In the genomic region with DNA sequence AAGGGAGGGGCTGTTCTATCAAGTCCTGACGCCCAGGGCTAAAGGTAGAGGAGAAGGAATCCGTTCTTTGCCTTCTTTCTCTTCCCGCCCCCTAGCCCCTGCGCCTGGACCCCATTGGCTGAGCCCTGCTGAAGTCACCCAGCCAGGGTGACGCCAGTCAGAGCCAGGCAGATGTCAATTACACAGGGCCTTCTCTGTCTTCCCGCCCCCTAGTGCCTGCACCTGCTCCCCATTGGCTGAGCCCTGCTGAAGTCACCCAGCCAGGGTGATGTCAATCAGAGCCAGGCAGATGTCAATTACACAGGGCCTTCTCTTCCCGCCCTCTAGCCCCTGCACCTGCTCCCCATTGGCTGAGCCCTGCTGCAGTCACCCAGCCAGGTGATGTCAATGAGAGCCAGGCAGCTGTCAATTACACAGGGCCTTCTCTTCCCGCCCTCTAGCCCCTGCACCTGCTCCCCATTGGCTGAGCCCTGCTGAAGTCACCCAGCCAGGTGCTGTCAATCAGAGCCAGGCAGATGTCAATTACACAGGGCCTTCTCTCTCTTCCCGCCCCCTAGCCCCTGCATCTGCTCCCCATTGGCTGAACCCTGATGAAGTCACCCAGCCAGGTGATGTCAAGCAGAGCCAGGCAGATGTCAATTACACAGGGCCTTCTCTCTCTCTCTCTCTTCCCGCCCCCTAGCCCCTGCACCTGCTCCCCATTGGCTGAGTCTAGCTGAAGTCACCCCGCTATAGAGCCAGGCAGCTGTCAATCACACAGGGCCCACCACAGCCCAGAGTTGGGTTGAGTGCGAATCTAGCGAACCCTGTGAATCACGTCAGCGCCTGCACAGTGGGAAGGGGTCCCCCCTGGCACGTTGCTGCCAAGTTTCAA, we compare ENCODE assay signal across 9 cellular contexts. TPM values are rescaled to one million over a fixed set of nuclear protein-coding genes. Genes with fewer than 3 reads are reported as not detected.
DNase-seq lines count a peak whose midpoint lies in the region; ATAC-seq lines count a peak whose summit lies in the region.
"Had no signal": no experiment of that assay in that cellular context is flagged by ENCODE, and none has a peak within 500 bp of the region (broad histone marks: within the 10 kb centered on the region; RNA-seq: fewer than 3 reads in every experiment).

No MANE protein-coding gene starts in this region.

- ATAC-seq in GM18498 (IDR thresholded peaks at IDR 0.05; ENCODE audit: unreplicated experiment): peak; percentile 90
- peak; percentile 88 for ATAC-seq in HG02870 (IDR thresholded peaks at IDR 0.05; ENCODE audit: unreplicated experiment)
- peak; percentile 82 for ATAC-seq in T-helper 17 cell
- no peak for ATAC-seq in GM19455 (IDR thresholded peaks at IDR 0.05; ENCODE audit: unreplicated experiment)

- intact Hi-C loops in dendritic cell treated with granulocyte-macrophage colony-stimulating factor and Interleukin-4, amounts not matched to agents 40 ng/mL and 50 ng/mL, for 4 days (cut with micrococcal nuclease): loop anchor here (2.0 to 10.0 kb wide), 3 partner anchors 209 to 948 kb away; partner anchors contain the start of genes ASMTL, DHRSX and ZBED1
- intact Hi-C loops in posterior vena cava (cut with DNase I): no loop called here

- peak in 2 of 3 donors; percentile 58 to 60 for DNase-seq in T-helper 17 cell
- DNase-seq in posterior vena cava (ENCODE audit: low spot score): peak; percentile 79
- no peak for DNase-seq in HuH-7.5 (ENCODE audit: low spot score)
- DNase-seq in NOMO-1 treated with dmso at 0.1 percent for 144 hours (lab: John Stamatoyannopoulos, UW; ENCODE audit: unreplicated experiment): no peak

- no peaks in the 10 kb centered on the region for H3K36me3 Mint-ChIP-seq in T-helper 17 cell (ENCODE audit: low read depth)
- H3K36me3 Mint-ChIP-seq in dendritic cell treated with granulocyte-macrophage colony-stimulating factor and Interleukin-4, amounts not matched to agents 40 ng/mL and 50 ng/mL, for 4 days (ENCODE audit: low read depth): peaks cover 9% of the 10 kb centered on the region

- H3K4me1 Mint-ChIP-seq in T-helper 17 cell: peaks cover 34% of the 10 kb centered on the region
- H3K4me1 Mint-ChIP-seq in dendritic cell treated with granulocyte-macrophage colony-stimulating factor and Interleukin-4, amounts not matched to agents 40 ng/mL and 50 ng/mL, for 4 days (ENCODE audit: low read depth): peaks cover 27% of the 10 kb centered on the region

- peak overlapping the region; percentile 77 for H3K4me3 Mint-ChIP-seq in T-helper 17 cell
- peak overlapping the region; percentile 67 for H3K4me3 Mint-ChIP-seq in dendritic cell treated with granulocyte-macrophage colony-stimulating factor and Interleukin-4, amounts not matched to agents 40 ng/mL and 50 ng/mL, for 4 days

- H3K9me3 ChIP-seq in T-helper 17 cell (ENCODE audit: control insufficient read depth, low read length, poor library complexity, severe bottlenecking): no peaks in the 10 kb centered on the region

- no peaks in the 10 kb centered on the region for H3K27me3 Mint-ChIP-seq in T-helper 17 cell
- no peaks in the 10 kb centered on the region for H3K27me3 Mint-ChIP-seq in dendritic cell treated with granulocyte-macrophage colony-stimulating factor and Interleukin-4, amounts not matched to agents 40 ng/mL and 50 ng/mL, for 4 days

- H3K27ac Mint-ChIP-seq in T-helper 17 cell: peak overlapping the region; percentile 90
- H3K27ac Mint-ChIP-seq in dendritic cell treated with granulocyte-macrophage colony-stimulating factor and Interleukin-4, amounts not matched to agents 40 ng/mL and 50 ng/mL, for 4 days: peak overlapping the region; percentile 72

- H3K9me3 Mint-ChIP-seq in dendritic cell treated with granulocyte-macrophage colony-stimulating factor and Interleukin-4, amounts not matched to agents 40 ng/mL and 50 ng/mL, for 4 days: no peaks in the 10 kb centered on the region

RNA-seq across cellular contexts. Expression of gene ASMT, which starts 46.4 kb away (rescaled TPM):
- under 1 TPM; 0.52 to 0.57 TPM for total RNA-seq in T-helper 17 cell
- under 1 TPM; 0.33 to 0.97 TPM for total RNA-seq in posterior vena cava
- total RNA-seq: glomerular endothelial cell had no signal

Comparison
In these comparisons a context has a peak if more than half of its experiments do, and no peak if none do; other contexts are left out.
1. DNase-seq: peak in T-helper 17 cell (2 of 3) and posterior vena cava (single experiment); none in HuH-7.5 (single experiment) and NOMO-1 treated with dmso at 0.1 percent for 144 hours (single experiment).